ENCODE assay signal across 10 cellular contexts in the genomic region with DNA sequence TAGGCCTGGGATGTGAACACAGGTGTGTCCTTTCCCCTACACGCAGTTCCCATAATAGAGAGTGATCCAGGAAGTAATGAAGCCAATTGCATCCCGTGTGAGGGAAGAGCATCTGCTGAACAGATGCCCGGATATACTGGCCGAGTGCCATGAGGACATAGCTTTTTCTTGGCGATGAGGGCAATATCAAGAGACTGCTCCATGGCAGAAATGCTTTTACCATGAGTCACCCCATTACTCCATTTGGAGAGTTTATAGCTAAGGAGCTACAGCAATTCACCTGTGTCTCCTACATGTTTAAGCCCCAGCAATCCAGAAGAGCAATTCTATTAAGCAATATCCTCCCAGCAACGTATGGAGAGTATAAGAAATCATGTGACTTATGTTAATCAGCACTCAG.
DNase-seq lines count a peak whose midpoint lies in the region; ATAC-seq and TF ChIP-seq lines count a peak whose summit lies in the region.
"Had no signal": no experiment of that assay in that cellular context is flagged by ENCODE, and none has a peak within 500 bp of the region (broad histone marks: within the 10 kb centered on the region; RNA-seq: fewer than 3 reads in every experiment).

No MANE protein-coding gene starts in this region.

- no peak overlapping the region for H3K27ac ChIP-seq in psoas muscle

- TF ChIP-seq CTCF in choroid plexus epithelial cell (conservative IDR thresholded peaks at IDR 0.05; ENCODE audit: low read depth, low read length) (no peak), psoas muscle (IDR thresholded peaks at IDR 0.05) (no peak), osteocyte (IDR thresholded peaks at IDR 0.05) (no peak)

- no peaks in the 10 kb centered on the region for H3K9me3 Mint-ChIP-seq in osteocyte (ENCODE audit: unreplicated experiment)
- H3K9me3 Mint-ChIP-seq: T-helper 2 cell treated with Interferon-gamma antibody and Interleukin-4, amounts not matched to agents 5 μg/mL and 100 μg/mL, for 36 hours had no signal

- no peaks in the 10 kb centered on the region for H3K27me3 Mint-ChIP-seq in osteocyte (ENCODE audit: unreplicated experiment)

- H3K4me3 ChIP-seq in choroid plexus epithelial cell (ENCODE audit: low read depth, low read length), result no peak overlapping the region
- no peak overlapping the region for H3K4me3 ChIP-seq in psoas muscle

- H3K9me3 ChIP-seq in psoas muscle, result no peaks in the 10 kb centered on the region

- no peaks in the 10 kb centered on the region for H3K36me3 ChIP-seq in psoas muscle (ENCODE audit: insufficient read depth in 1 of 2, low read depth in 1 of 2)

- peak; percentile 26 to 72 (median 40) for ATAC-seq in psoas muscle
- no peak for ATAC-seq in HG03439 (IDR thresholded peaks at IDR 0.05; ENCODE audit: unreplicated experiment)
- no peak for ATAC-seq in HG03039 (IDR thresholded peaks at IDR 0.05; ENCODE audit: unreplicated experiment)
- ATAC-seq: left lobe of liver had no signal

- H3K4me1 Mint-ChIP-seq in osteocyte (ENCODE audit: unreplicated experiment), result peaks cover 28% of the 10 kb centered on the region

- H3K4me1 ChIP-seq in psoas muscle, result peaks cover 4% of the 10 kb centered on the region

- intact Hi-C loops in psoas muscle (cut with DNase I), result no loop called here

- no peak overlapping the region for H3K4me3 Mint-ChIP-seq in osteocyte (ENCODE audit: unreplicated experiment)
- H3K4me3 Mint-ChIP-seq: T-helper 2 cell treated with Interferon-gamma antibody and Interleukin-4, amounts not matched to agents 5 μg/mL and 100 μg/mL, for 36 hours had no signal

- 12 to 16% (median 15%) methylated on average over 6 of the region's 6 CpGs for WGBS in psoas muscle, 3 donors

- no peak overlapping the region for H3K27ac Mint-ChIP-seq in osteocyte (ENCODE audit: unreplicated experiment)
- H3K27ac Mint-ChIP-seq: T-helper 2 cell treated with Interferon-gamma antibody and Interleukin-4, amounts not matched to agents 5 μg/mL and 100 μg/mL, for 36 hours had no signal

- no peaks in the 10 kb centered on the region for H3K27me3 ChIP-seq in psoas muscle (ENCODE audit: insufficient read depth in 3 of 3, low read length in 2 of 3)

- DNase-seq in GM03348 (ENCODE audit: low spot score) (peak; percentile 80), NCI-H446 (lab: John Stamatoyannopoulos, UW) (peak; percentile 6 to 61), choroid plexus epithelial cell (ENCODE audit: low read depth) (peak; percentile 87), psoas muscle (peak; percentile 30 to 61), CD1c-positive myeloid dendritic cell (ENCODE audit: extremely low spot score) (no peak), osteocyte (ENCODE audit: extremely low spot score, unreplicated experiment) (no peak)

- H3K36me3 Mint-ChIP-seq in osteocyte (ENCODE audit: unreplicated experiment), result no peaks in the 10 kb centered on the region

Comparison
In these comparisons a context has a peak if more than half of its experiments do, and no peak if none do; other contexts are left out.
1. DNase-seq: peak in GM03348 (single experiment), NCI-H446 (2 of 2), choroid plexus epithelial cell (single experiment) and psoas muscle (2 of 2); none in CD1c-positive myeloid dendritic cell (single experiment) and osteocyte (single experiment).
2. ATAC-seq: peak in psoas muscle (4 of 4); none in HG03439 (single experiment) and HG03039 (single experiment).